In genomic region chr3:173993299-173993698, GRCh38 we compare ENCODE assay signal across 8 cellular contexts.
DNase-seq lines count a peak whose midpoint lies in the region; ATAC-seq and TF ChIP-seq lines count a peak whose summit lies in the region.

No MANE protein-coding gene starts in this region.

- H3K9me3 ChIP-seq in psoas muscle, result no peaks in the 10 kb centered on the region

- in situ Hi-C loops in T47D (cut with HindIII; ENCODE audit: low pct_unique_long_range_greater_than_20kb, low sequenced_read_pairs), result no loop called here

- 41 to 59% (median 55%) methylated on average over 1 of the region's 1 CpG for WGBS in psoas muscle, 3 donors

- no peak overlapping the region for H3K27ac Mint-ChIP-seq in osteocyte (ENCODE audit: unreplicated experiment)

- peak; percentile 32 for TF ChIP-seq CTCF in GM10266 (IDR thresholded peaks at IDR 0.05; ENCODE audit: control insufficient read depth, insufficient read depth, low read depth, missing control alignments)
- peak; percentile 21 for TF ChIP-seq CTCF in NB4 (IDR thresholded peaks at IDR 0.05; ENCODE audit: low read depth, low read length)
- TF ChIP-seq CTCF in osteocyte (IDR thresholded peaks at IDR 0.05), result peak; percentile 62
- no peak for TF ChIP-seq CTCF in psoas muscle (IDR thresholded peaks at IDR 0.05)

- ATAC-seq in psoas muscle (no peak), HG03457 (IDR thresholded peaks at IDR 0.05; ENCODE audit: unreplicated experiment) (no peak), GM18909 (IDR thresholded peaks at IDR 0.05; ENCODE audit: poor library complexity, unreplicated experiment) (no peak)

- H3K9me3 Mint-ChIP-seq in osteocyte (ENCODE audit: unreplicated experiment), result no peaks in the 10 kb centered on the region

- H3K4me3 Mint-ChIP-seq in osteocyte (ENCODE audit: unreplicated experiment), result no peak overlapping the region

- H3K27ac ChIP-seq in psoas muscle, result no peak overlapping the region

- H3K36me3 ChIP-seq in psoas muscle (ENCODE audit: insufficient read depth in 1 of 2, low read depth in 1 of 2), result no peaks in the 10 kb centered on the region

- DNase-seq in GM10266 (ENCODE audit: extremely low spot score), result peak; percentile 13
- DNase-seq in NB4 (ENCODE audit: low read depth), result peak; percentile 8
- peak; percentile 58 to 66 for DNase-seq in T47D (ENCODE audit: low read depth in 1 of 2, low spot score in 1 of 2)
- no peak for DNase-seq in osteocyte (ENCODE audit: extremely low spot score, unreplicated experiment)
- no peak for DNase-seq in psoas muscle
- DNase-seq in NCI-H187 treated with DMSO at 0.1 percent for 48 hours (lab: John Stamatoyannopoulos, UW), result no peak

- H3K4me3 ChIP-seq in NB4 (ENCODE audit: low read depth, low read length) (no peak overlapping the region), psoas muscle (no peak overlapping the region)

- intact Hi-C loops in psoas muscle (cut with DNase I), result no loop called here

- no peaks in the 10 kb centered on the region for H3K4me1 ChIP-seq in psoas muscle

- H3K27me3 Mint-ChIP-seq in osteocyte (ENCODE audit: unreplicated experiment), result no peaks in the 10 kb centered on the region

- TF ChIP-seq POLR2A in NB4 (IDR thresholded peaks at IDR 0.05; ENCODE audit: extremely low read depth, insufficient read length), result no peak

- H3K36me3 Mint-ChIP-seq in osteocyte (ENCODE audit: unreplicated experiment), result no peaks in the 10 kb centered on the region

- H3K4me1 Mint-ChIP-seq in osteocyte (ENCODE audit: unreplicated experiment), result peaks cover 4% of the 10 kb centered on the region

- no peaks in the 10 kb centered on the region for H3K27me3 ChIP-seq in psoas muscle (ENCODE audit: insufficient read depth in 3 of 3, low read length in 2 of 3)

Comparison
In these comparisons a context has a peak if more than half of its experiments do, and no peak if none do; other contexts are left out.
1. DNase-seq: peak in GM10266 (single experiment), NB4 (single experiment) and T47D (2 of 2); none in osteocyte (single experiment), psoas muscle (0 of 2) and NCI-H187 treated with DMSO at 0.1 percent for 48 hours (single experiment).